In genomic region chr6:90088009-90088408, GRCh38 we compare ENCODE assay signal across 1 cellular context.
TF ChIP-seq lines count a peak whose summit lies in the region.

No MANE protein-coding gene starts in this region.

TF ChIP-seq in SK-N-SH, 30 proteins besides CTCF, POLR2A, EP300 and RAD21 (continued from another document):
- no peak for TF ChIP-seq IRF3 (IDR thresholded peaks at IDR 0.05; ENCODE audit: low read depth, low read length)
- TF ChIP-seq POLR2AphosphoS5 (IDR thresholded peaks at IDR 0.05; ENCODE audit: low read depth, low read length), result no peak
- peak; percentile 66 for TF ChIP-seq FOSL2 (IDR thresholded peaks at IDR 0.05; ENCODE audit: borderline replicate concordance, low read depth)
- TF ChIP-seq, protein P1, sequence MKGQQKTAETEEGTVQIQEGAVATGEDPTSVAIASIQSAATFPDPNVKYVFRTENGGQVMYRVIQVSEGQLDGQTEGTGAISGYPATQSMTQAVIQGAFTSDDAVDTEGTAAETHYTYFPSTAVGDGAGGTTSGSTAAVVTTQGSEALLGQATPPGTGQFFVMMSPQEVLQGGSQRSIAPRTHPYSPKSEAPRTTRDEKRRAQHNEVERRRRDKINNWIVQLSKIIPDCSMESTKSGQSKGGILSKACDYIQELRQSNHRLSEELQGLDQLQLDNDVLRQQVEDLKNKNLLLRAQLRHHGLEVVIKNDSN (IDR thresholded peaks at IDR 0.05; ENCODE audit: borderline replicate concordance, low read depth), result 0 out of 2 replicates have a peak, but pooled peaks have one; percentile 7
- no peak for TF ChIP-seq ZBTB33 (IDR thresholded peaks at IDR 0.05; ENCODE audit: borderline replicate concordance, low read depth)
- no peak for TF ChIP-seq MEF2A (IDR thresholded peaks at IDR 0.05; ENCODE audit: borderline replicate concordance, low read depth)
- no peak for TF ChIP-seq SIN3A (IDR thresholded peaks at IDR 0.05; ENCODE audit: borderline replicate concordance, low read depth, low read length)
- TF ChIP-seq RFX5 (IDR thresholded peaks at IDR 0.05; ENCODE audit: low read length), result no peak
- no peak for TF ChIP-seq MXI1 (IDR thresholded peaks at IDR 0.05; ENCODE audit: low read depth, low read length)
- no peak for TF ChIP-seq GATA2 (CRISPR knock-in tag; IDR thresholded peaks at IDR 0.05)
- TF ChIP-seq GABPA (IDR thresholded peaks at IDR 0.05; ENCODE audit: low read depth), result no peak
- peak; percentile 67 for TF ChIP-seq JUND (IDR thresholded peaks at IDR 0.05)
- no peak for TF ChIP-seq YY1 (IDR thresholded peaks at IDR 0.05; ENCODE audit: low read depth)
